In the genomic region with DNA sequence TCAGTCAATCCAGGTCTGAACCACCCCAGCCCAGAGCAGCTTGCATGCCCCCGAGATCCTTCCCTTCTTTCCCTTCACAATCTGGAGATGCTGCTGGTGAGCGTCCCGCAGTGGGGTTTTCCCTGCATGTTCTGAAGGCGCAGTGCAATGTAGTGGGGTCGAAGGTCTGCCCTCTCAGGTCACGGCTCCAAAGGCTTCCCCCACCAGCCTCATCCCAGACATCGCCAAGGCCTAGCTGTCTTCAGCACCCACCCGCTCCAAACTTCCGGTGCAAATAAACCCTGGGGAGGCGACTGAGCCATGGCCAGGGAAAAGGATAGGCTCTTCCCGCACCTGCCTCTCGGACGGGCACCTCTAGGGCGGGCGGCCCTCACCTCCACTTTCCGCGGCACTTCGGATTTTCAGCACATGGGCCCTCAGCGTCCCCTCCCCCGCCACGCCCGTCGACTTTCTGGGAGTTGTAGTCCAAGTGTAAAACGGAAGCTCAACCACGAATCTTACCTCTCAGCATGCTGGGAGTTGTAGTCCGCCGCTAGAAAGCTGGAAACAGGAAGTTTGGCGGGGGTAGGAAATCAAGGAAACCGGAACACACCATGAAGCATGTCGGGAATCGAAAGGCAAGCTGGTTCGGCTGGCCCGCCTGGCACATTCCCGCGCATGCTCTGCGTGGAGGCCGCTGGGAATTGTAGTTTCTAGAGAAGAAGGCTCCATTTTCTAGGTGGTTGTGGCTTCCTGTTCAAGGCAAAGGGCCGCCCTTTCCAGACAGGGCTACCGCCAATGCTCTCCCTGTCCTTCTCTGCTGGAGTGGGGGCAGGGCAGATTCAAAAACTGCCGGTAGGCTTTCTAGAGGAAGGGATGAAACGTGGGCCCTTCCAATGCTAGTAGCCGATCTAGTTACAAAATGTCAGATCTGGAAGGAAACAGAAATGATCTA, we compare ENCODE assay signal across 8 cellular contexts. TPM values are rescaled to one million over a fixed set of nuclear protein-coding genes. Genes with fewer than 3 reads are reported as not detected.
A peak's percentile ranks its signal among the peaks of the same experiment; 100 is the strongest.
DNase-seq lines count a peak whose midpoint lies in the region; ATAC-seq and TF ChIP-seq lines count a peak whose summit lies in the region.

TSS of gene MRPL24 (minus strand) at position 410 of the 934 bp plus-strand sequence. CDS start 2,384 bp downstream, outside the sequence.

- peak; percentile 77 for TF ChIP-seq POLR2A in GM19099 (IDR thresholded peaks at IDR 0.05; ENCODE audit: extremely low read depth, insufficient read length, low read depth)

- peak; percentile 96 for DNase-seq in AG20443 (ENCODE audit: low spot score)
- DNase-seq in NCI-H510A (lab: John Stamatoyannopoulos, UW), result peak; percentile 100
- peak; percentile 93 for DNase-seq in activated CD4-positive, alpha-beta T cell treated with anti-CD3 and anti-CD28 coated beads for 1 hour
- peak; percentile 97 for DNase-seq in cerebellum (ENCODE audit: low spot score)
- DNase-seq in islet precursor cell, result peak; percentile 100
- DNase-seq in stimulated activated CD4-positive, alpha-beta T cell treated with anti-CD3 and anti-CD28 coated beads, Interleukin-12 subunit alpha, Interleukin-12 subunit beta, amount 100 ng/mL, for 48 hours (ENCODE audit: low read depth in 2 of 3, low spot score in 1 of 3), result peak; percentile 94 to 96 (median 96)

- ATAC-seq in HG03432 (IDR thresholded peaks at IDR 0.05; ENCODE audit: unreplicated experiment), result peak; percentile 85

RNA-seq across cellular contexts. Expression of gene MRPL24, which starts in this region (rescaled TPM):
- 13.8 TPM for total RNA-seq in cerebellum

Comparison
In these comparisons a context has a peak if more than half of its experiments do, and no peak if none do; other contexts are left out.
1. Peak in every context shown above with its lines: DNase-seq and ATAC-seq.